In the genomic region with DNA sequence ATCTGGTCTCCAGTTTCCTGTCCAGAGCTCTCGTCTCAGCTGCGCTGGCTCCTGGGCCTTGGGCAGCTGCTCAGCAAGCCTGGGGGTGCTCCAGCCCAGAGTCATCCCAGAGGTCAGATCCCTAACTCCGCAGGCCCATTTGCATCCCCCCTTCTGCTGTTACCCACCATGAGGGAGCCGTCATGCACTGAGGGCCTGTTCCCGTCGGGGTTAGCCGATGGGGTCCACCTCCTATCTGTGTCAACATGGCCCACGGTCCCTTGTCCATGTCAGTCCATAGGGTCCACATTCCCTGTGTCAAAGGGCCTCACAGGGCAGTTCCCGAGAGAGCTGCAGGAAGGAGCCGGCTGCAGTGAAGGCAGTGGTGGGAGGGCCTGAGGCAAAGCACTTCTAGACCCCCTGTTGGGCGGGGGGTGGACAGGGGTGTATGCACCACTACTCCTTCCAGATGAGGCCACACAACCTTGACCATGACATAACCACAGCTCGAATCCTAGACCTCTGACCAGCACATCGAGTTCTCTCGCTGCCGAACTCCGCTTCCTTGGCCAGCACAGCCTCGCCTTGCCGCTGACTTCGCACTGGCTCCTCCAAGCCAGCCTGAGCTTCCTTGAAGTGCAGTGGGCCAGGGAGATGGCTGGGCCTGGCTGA, we compare ENCODE assay signal across 13 cellular contexts. TPM values are rescaled to one million over a fixed set of nuclear protein-coding genes. Genes with fewer than 3 reads are reported as not detected.
DNase-seq lines count a peak whose midpoint lies in the region; ATAC-seq and TF ChIP-seq lines count a peak whose summit lies in the region.
"Had no signal": no experiment of that assay in that cellular context is flagged by ENCODE, and none has a peak within 500 bp of the region (broad histone marks: within the 10 kb centered on the region; RNA-seq: fewer than 3 reads in every experiment).

No MANE protein-coding gene starts in this region.

- H3K4me3 ChIP-seq in BLaER1 treated with 17β-estradiol and CSF1 and Interleukin-3, amounts not matched to agents 10 nM and 100 nM = peak overlapping the region in 1 of 10 experiments; percentile 50; a peak in 4 of 20 replicates
- H3K4me3 ChIP-seq in Peyer's patch (no peak overlapping the region), coronary artery (peak overlapping the region; percentile 40)

- no peak for TF ChIP-seq POLR2A in Peyer's patch (IDR thresholded peaks at IDR 0.05)

- ATAC-seq in natural killer cell treated with Interleukin-12 subunit alpha and Interleukin-12 subunit beta and Interleukin-15 and Interleukin-18, amount 100 ng/mL, for 72 hours = no peak
- ATAC-seq in GM21576 (IDR thresholded peaks at IDR 0.05; ENCODE audit: unreplicated experiment) = no peak

- peak overlapping the region in 9 of 11 experiments; percentile 42 to 85 (median 75); a peak in 17 of 22 replicates for H3K9ac ChIP-seq in BLaER1 treated with 17β-estradiol and CSF1 and Interleukin-3, amounts not matched to agents 10 nM and 100 nM

- DNase-seq in Peyer's patch (no peak), coronary artery (ENCODE audit: low spot score) (no peak), SHP77 (lab: John Stamatoyannopoulos, UW) (no peak), DMS153 treated with DMSO at 0.1 percent for 48 hours (lab: John Stamatoyannopoulos, UW; ENCODE audit: unreplicated experiment) (no peak)
- no peak for DNase-seq in natural killer cell treated with Interleukin-12 subunit alpha and Interleukin-12 subunit beta and Interleukin-15 and Interleukin-18, amount 100 ng/mL, for 72 hours (ENCODE audit: low spot score)
- DNase-seq in effector CD8-positive, alpha-beta T cell (lab: John Stamatoyannopoulos, UW) = no peak
- DNase-seq: activated T-cell treated with anti-CD3 and anti-CD28 coated beads for 4 hours, caudate nucleus, erythroblast, NCI-H1417, NCI-H524 had no signal

- peak overlapping the region; percentile 82 to 98 (median 96) for H3K4me2 ChIP-seq in BLaER1 treated with 17β-estradiol and CSF1 and Interleukin-3, amounts not matched to agents 10 nM and 100 nM

- TF ChIP-seq CTCF in Peyer's patch (IDR thresholded peaks at IDR 0.05) = no peak
- TF ChIP-seq CTCF in coronary artery (IDR thresholded peaks at IDR 0.05) = no peak

- no peaks in the 10 kb centered on the region for H3K27me3 ChIP-seq in BLaER1 treated with 17β-estradiol and CSF1 and Interleukin-3, amounts not matched to agents 10 nM and 100 nM
- H3K27me3 ChIP-seq in Peyer's patch = no peaks in the 10 kb centered on the region

- no peaks in the 10 kb centered on the region for H3K9me3 Mint-ChIP-seq in natural killer cell treated with Interleukin-12 subunit alpha and Interleukin-12 subunit beta and Interleukin-15 and Interleukin-18, amount 100 ng/mL, for 72 hours

- peaks cover 39 to 67% of the 10 kb centered on the region in 2 donors for H3K4me1 Mint-ChIP-seq in natural killer cell treated with Interleukin-12 subunit alpha and Interleukin-12 subunit beta and Interleukin-15 and Interleukin-18, amount 100 ng/mL, for 72 hours (ENCODE audit: low read depth in 2 of 2)

- no peak overlapping the region for H3K4me3 Mint-ChIP-seq in natural killer cell treated with Interleukin-12 subunit alpha and Interleukin-12 subunit beta and Interleukin-15 and Interleukin-18, amount 100 ng/mL, for 72 hours

- no peaks in the 10 kb centered on the region for H3K27me3 Mint-ChIP-seq in natural killer cell treated with Interleukin-12 subunit alpha and Interleukin-12 subunit beta and Interleukin-15 and Interleukin-18, amount 100 ng/mL, for 72 hours

- no peaks in the 10 kb centered on the region for H3K9me3 ChIP-seq in BLaER1 treated with 17β-estradiol and CSF1 and Interleukin-3, amounts not matched to agents 10 nM and 100 nM (replicated peaks in 1 of 11)
- H3K9me3 ChIP-seq in Peyer's patch = no peaks in the 10 kb centered on the region

- peak overlapping the region in 9 of 11 experiments; percentile 82 to 97 (median 91); a peak in 18 of 22 replicates for H3K27ac ChIP-seq in BLaER1 treated with 17β-estradiol and CSF1 and Interleukin-3, amounts not matched to agents 10 nM and 100 nM
- H3K27ac ChIP-seq in Peyer's patch = peak overlapping the region in 3 of 4 donors; percentile 16 to 64 (median 31)
- peak overlapping the region; percentile 86 to 93 for H3K27ac ChIP-seq in coronary artery

- peaks cover 61 to 97% (median 87%) of the 10 kb centered on the region in 11 experiments for H3K36me3 ChIP-seq in BLaER1 treated with 17β-estradiol and CSF1 and Interleukin-3, amounts not matched to agents 10 nM and 100 nM
- H3K36me3 ChIP-seq in Peyer's patch = peaks cover 0 to 90% (median 0%) of the 10 kb centered on the region in 3 donors

- peak overlapping the region; percentile 94 to 95 for H3K27ac Mint-ChIP-seq in natural killer cell treated with Interleukin-12 subunit alpha and Interleukin-12 subunit beta and Interleukin-15 and Interleukin-18, amount 100 ng/mL, for 72 hours

- H3K36me3 Mint-ChIP-seq in natural killer cell treated with Interleukin-12 subunit alpha and Interleukin-12 subunit beta and Interleukin-15 and Interleukin-18, amount 100 ng/mL, for 72 hours = peaks cover 8% of the 10 kb centered on the region

- H4K20me1 ChIP-seq in BLaER1 treated with 17β-estradiol and CSF1 and Interleukin-3, amounts not matched to agents 10 nM and 100 nM = peaks cover 49 to 100% (median 98%) of the 10 kb centered on the region in 11 experiments

- peaks cover 63 to 81% (median 74%) of the 10 kb centered on the region in 10 experiments for H3K4me1 ChIP-seq in BLaER1 treated with 17β-estradiol and CSF1 and Interleukin-3, amounts not matched to agents 10 nM and 100 nM
- peaks cover 9 to 75% (median 12%) of the 10 kb centered on the region in 4 donors for H3K4me1 ChIP-seq in Peyer's patch

RNA-seq across cellular contexts. Expression of a gene that starts 24.9 kb away (rescaled TPM):
- 100 to 1,000 TPM; 170 to 192 (median 180) TPM for total RNA-seq in Peyer's patch
- total RNA-seq in natural killer cell treated with Interleukin-12 subunit alpha and Interleukin-12 subunit beta and Interleukin-15 and Interleukin-18, amount 100 ng/mL, for 72 hours = 100 to 1,000 TPM; 550 to 559 TPM

Comparison
In these comparisons a context has a peak if more than half of its experiments do, and no peak if none do; other contexts are left out.
1. H3K27ac ChIP-seq: peak in every context shown above with its lines; median percentile 91 in BLaER1 treated with 17β-estradiol and CSF1 and Interleukin-3, amounts not matched to agents 10 nM and 100 nM; 90 in coronary artery; 31 in Peyer's patch.